8 cellular contexts compared by ENCODE assay signal in the genomic region with DNA sequence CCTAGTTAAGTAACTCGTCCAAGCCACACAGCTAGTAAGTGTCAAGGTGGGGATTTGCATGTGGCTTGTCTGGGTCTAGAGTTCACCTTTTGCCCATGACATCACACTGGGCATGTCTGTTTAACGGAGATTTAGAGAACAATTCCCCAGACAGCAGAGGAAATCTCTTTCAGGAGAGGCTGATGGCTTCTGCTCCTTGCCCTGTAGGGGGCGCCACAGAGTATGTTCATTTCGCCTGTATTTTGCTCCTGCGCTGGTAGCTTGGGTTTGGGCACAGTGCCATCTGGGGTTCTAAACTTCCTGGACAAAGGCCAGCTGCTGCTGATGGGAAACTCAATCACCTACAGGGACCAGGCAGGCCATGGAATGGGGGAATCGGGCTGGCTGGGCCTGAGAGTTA. TPM values are rescaled to one million over a fixed set of nuclear protein-coding genes. Genes with fewer than 3 reads are reported as not detected.
DNase-seq lines count a peak whose midpoint lies in the region; ATAC-seq and TF ChIP-seq lines count a peak whose summit lies in the region.

No MANE protein-coding gene starts in this region.

- no peaks in the 10 kb centered on the region for H3K27me3 ChIP-seq in mesendoderm (ENCODE audit: insufficient read depth, low read length, poor library complexity)

- H3K56ac ChIP-seq in mesendoderm (ENCODE audit: low read length) = no peak overlapping the region

- no peak overlapping the region for H2BK120ac ChIP-seq in mesendoderm (ENCODE audit: low read depth, low read length)

- H3K27ac ChIP-seq in mesendoderm (ENCODE audit: low read depth, low read length) = no peak overlapping the region

- no peak overlapping the region for H3K23ac ChIP-seq in mesendoderm (ENCODE audit: low read length)

- no peak overlapping the region for H3K4me3 ChIP-seq in HFF-Myc (replicated peaks; ENCODE audit: low read depth, low read length)
- no peak overlapping the region for H3K4me3 ChIP-seq in mesendoderm (ENCODE audit: low read length)

- H2BK15ac ChIP-seq in mesendoderm (replicated peaks; ENCODE audit: low read depth) = no peak overlapping the region

- no peak overlapping the region for H3K9ac ChIP-seq in mesendoderm (ENCODE audit: low read length)

- no peak overlapping the region for H2BK5ac ChIP-seq in mesendoderm (ENCODE audit: low read length)

- no peak overlapping the region for H2AK5ac ChIP-seq in mesendoderm (ENCODE audit: low read length)

- H3K79me1 ChIP-seq in mesendoderm (ENCODE audit: low read length) = no peaks in the 10 kb centered on the region

- no peak overlapping the region for H4K5ac ChIP-seq in mesendoderm (ENCODE audit: low read length)

- H4K8ac ChIP-seq in mesendoderm (ENCODE audit: low read depth, low read length) = no peak overlapping the region

- DNase-seq in CMK (ENCODE audit: low read depth) = peak; percentile 9
- DNase-seq in HFF-Myc (ENCODE audit: extremely low read depth, low read depth) = no peak
- DNase-seq in activated CD8-positive, alpha-beta memory T cell treated with anti-CD3 and anti-CD28 coated beads, Interleukin-2, amount 50 U/mL, for 48 hours = peak; percentile 82
- DNase-seq in mesendoderm = peak; percentile 43
- DNase-seq in middle frontal gyrus (ENCODE audit: extremely low spot score, low spot score) = no peak
- no peak for DNase-seq in NCI-H510A treated with DMSO at 0.1 percent for 48 hours (lab: John Stamatoyannopoulos, UW)
- DNase-seq in AG20443 (ENCODE audit: low spot score) = no peak

- peak; percentile 66 for TF ChIP-seq CTCF in HFF-Myc (IDR thresholded peaks at IDR 0.05; ENCODE audit: low read depth, low read length, missing control alignments)

- no CpG with 5 or more reads among the region's 6 CpGs for WGBS in mesendoderm (ENCODE audit: extremely low coverage, insufficient coverage, low lambda C conversion rate)

- no peak overlapping the region for H3K4ac ChIP-seq in mesendoderm (ENCODE audit: low read depth, low read length)

- H3K79me2 ChIP-seq in mesendoderm (ENCODE audit: control insufficient read depth, insufficient read depth, low read length) = no peaks in the 10 kb centered on the region

- no peak overlapping the region for H3K4me2 ChIP-seq in mesendoderm (ENCODE audit: low read length)

- no peaks in the 10 kb centered on the region for H3K36me3 ChIP-seq in mesendoderm (ENCODE audit: control insufficient read depth, insufficient read depth, low read length)

- no peak overlapping the region for H3K18ac ChIP-seq in mesendoderm (ENCODE audit: low read length)

- no peak for ATAC-seq in GM18870 (IDR thresholded peaks at IDR 0.05; ENCODE audit: unreplicated experiment)

- no peaks in the 10 kb centered on the region for H3K4me1 ChIP-seq in mesendoderm (ENCODE audit: control insufficient read depth, low read depth, low read length)

RNA-seq across cellular contexts. Expression of a gene that starts 20.4 kb away (rescaled TPM):
- 0.03 TPM for polyA plus RNA-seq in mesendoderm (2013, experiment 1 of 2)
- 0.04 TPM for polyA plus RNA-seq in mesendoderm (2013, experiment 2 of 2)

RNA-seq across cellular contexts. Expression of a gene that starts 31.8 kb away (rescaled TPM):
- polyA plus RNA-seq in mesendoderm (2013, experiment 1 of 2) = not detected
- not detected for polyA plus RNA-seq in mesendoderm (2013, experiment 2 of 2)

Comparison
In these comparisons a context has a peak if more than half of its experiments do, and no peak if none do; other contexts are left out.
1. DNase-seq: peak in CMK (single experiment), activated CD8-positive, alpha-beta memory T cell treated with anti-CD3 and anti-CD28 coated beads, Interleukin-2, amount 50 U/mL, for 48 hours (single experiment) and mesendoderm (single experiment); none in HFF-Myc (single experiment), middle frontal gyrus (single experiment), NCI-H510A treated with DMSO at 0.1 percent for 48 hours (single experiment) and AG20443 (single experiment).